17 cellular contexts compared by ENCODE assay signal in the genomic region with DNA sequence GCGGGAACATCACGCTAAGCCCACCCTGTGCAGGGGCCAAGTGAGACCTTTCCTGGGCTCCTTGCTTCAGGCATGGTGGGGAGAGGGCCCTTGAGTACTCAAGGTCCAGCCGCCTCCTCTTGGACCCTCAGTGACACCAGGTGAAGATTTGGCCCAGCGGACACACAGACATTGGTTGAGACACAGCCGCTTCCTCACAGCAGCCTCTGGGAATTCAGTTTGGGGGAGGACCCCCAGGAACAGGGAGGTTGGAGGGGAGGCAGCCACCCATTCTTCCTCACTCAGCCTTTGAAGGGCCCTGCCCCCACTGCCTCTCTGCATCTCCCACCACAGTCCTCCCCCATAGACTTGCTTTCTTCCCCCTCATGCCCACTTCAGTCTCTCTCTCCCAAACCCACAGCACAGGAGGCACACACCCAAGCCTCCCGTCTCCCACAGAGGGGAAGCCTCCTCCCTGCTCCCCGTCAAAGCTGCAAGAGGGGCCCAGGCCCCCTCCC. TPM values are rescaled to one million over a fixed set of nuclear protein-coding genes. Genes with fewer than 3 reads are reported as not detected.
A peak's percentile ranks its signal among the peaks of the same experiment; 100 is the strongest.
DNase-seq lines count a peak whose midpoint lies in the region; ATAC-seq and TF ChIP-seq lines count a peak whose summit lies in the region.
"Had no signal": no experiment of that assay in that cellular context is flagged by ENCODE, and none has a peak within 500 bp of the region (broad histone marks: within the 10 kb centered on the region; RNA-seq: fewer than 3 reads in every experiment).

No MANE protein-coding gene starts in this region.

- no peak for ATAC-seq in HG03520 (IDR thresholded peaks at IDR 0.05; ENCODE audit: unreplicated experiment)
- ATAC-seq: CD8-positive, alpha-beta T cell had no signal

- H3K27me3 Mint-ChIP-seq in neural crest cell (ENCODE audit: low read depth): no peaks in the 10 kb centered on the region

- no peak overlapping the region for H3K4me3 Mint-ChIP-seq in neural crest cell
- H3K4me3 Mint-ChIP-seq: CD8-positive, alpha-beta T cell had no signal

- CTCF ChIA-PET in GM10248 (lab: Yijun Ruan, JAX): no interaction called here

- POLR2A ChIA-PET in GM10248 (lab: Yijun Ruan, JAX): no interaction called here

- DNase-seq in AG20443 (ENCODE audit: low spot score) (peak; percentile 7), GM10248 (ENCODE audit: extremely low spot score) (peak; percentile 16), ecto neural progenitor cell (ENCODE audit: low spot score) (peak; percentile 37), neural crest cell (ENCODE audit: low read depth, low spot score) (no peak), SW 1271 (lab: John Stamatoyannopoulos, UW) (no peak), T-helper 1 cell (no peak)
- DNase-seq: Calu3; CD8-positive, alpha-beta T cell; EL; Kasumi-1; MG63; NCI-H1694; NCI-H2107; NCI-H2227 treated with DMSO at 0.1 percent for 48 hours had no signal

- no peaks in the 10 kb centered on the region for H3K9me3 Mint-ChIP-seq in neural crest cell
- H3K9me3 Mint-ChIP-seq: CD8-positive, alpha-beta T cell had no signal

- no peaks in the 10 kb centered on the region for H3K36me3 Mint-ChIP-seq in neural crest cell (ENCODE audit: low read depth)
- H3K36me3 Mint-ChIP-seq: CD8-positive, alpha-beta T cell had no signal

- H3K4me1 Mint-ChIP-seq in neural crest cell: peaks cover 13% of the 10 kb centered on the region

- TF ChIP-seq CTCF in GM10248 (IDR thresholded peaks at IDR 0.05; ENCODE audit: control extremely low read depth, extremely low read depth, low read depth, missing control alignments): no peak
- TF ChIP-seq CTCF in neural crest cell (conservative IDR thresholded peaks at IDR 0.05): no peak

- H3K27ac Mint-ChIP-seq in neural crest cell (ENCODE audit: unreplicated experiment): peak overlapping the region; percentile 43
- H3K27ac Mint-ChIP-seq: CD8-positive, alpha-beta T cell had no signal

RNA-seq across cellular contexts. Expression of a gene that starts 31.9 kb away (rescaled TPM):
- not detected in 2 replicates for total RNA-seq in neural crest cell
- total RNA-seq: CD8-positive, alpha-beta T cell; OCI-LY7 had no signal

RNA-seq across cellular contexts. Expression of a gene that starts 39.5 kb away (rescaled TPM):
- not detected in 2 replicates for total RNA-seq in neural crest cell
- total RNA-seq: Calu3; CD8-positive, alpha-beta T cell; H4; OCI-LY7 had no signal

Comparison
In these comparisons a context has a peak if more than half of its experiments do, and no peak if none do; other contexts are left out.
1. DNase-seq: peak in AG20443 (single experiment), GM10248 (single experiment) and ecto neural progenitor cell (single experiment); none in neural crest cell (single experiment), SW 1271 (0 of 2) and T-helper 1 cell (0 of 5).